ENCODE assay signal across 8 cellular contexts in the genomic region with DNA sequence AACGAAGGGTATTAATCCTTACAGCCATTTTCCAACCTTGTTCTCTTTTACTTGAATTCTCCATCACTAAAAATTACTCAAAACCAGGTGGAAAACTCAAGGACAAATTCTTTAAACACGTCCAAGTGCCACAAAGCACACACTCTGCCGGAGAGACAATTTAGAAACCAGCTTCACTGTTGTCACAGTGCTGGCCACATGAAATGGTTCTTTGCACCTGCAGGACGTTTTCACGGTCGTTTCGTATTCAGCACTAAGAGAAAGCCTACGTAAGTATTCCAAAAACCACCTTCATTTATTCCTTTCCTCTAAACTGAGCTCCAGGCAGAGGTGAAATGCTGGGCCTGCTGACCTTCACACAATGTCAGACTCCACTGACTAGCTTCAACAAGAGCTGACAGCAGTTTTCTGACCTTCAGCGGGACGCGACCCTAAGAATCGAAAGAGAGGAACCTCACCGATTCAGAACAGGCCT. TPM values are rescaled to one million over a fixed set of nuclear protein-coding genes. Genes with fewer than 3 reads are reported as not detected.
DNase-seq lines count a peak whose midpoint lies in the region; ATAC-seq and TF ChIP-seq lines count a peak whose summit lies in the region.

No MANE protein-coding gene starts in this region.

- H3K27me3 ChIP-seq in BJ (ENCODE audit: control insufficient read depth, insufficient read depth, low read length): no peaks in the 10 kb centered on the region
- no peaks in the 10 kb centered on the region for H3K27me3 ChIP-seq in iPS-20b (ENCODE audit: insufficient read depth, low read length)
- H3K27me3 ChIP-seq in stomach: no peaks in the 10 kb centered on the region

- H3K36me3 ChIP-seq in BJ (ENCODE audit: control insufficient read depth, insufficient read depth, low read length): peaks cover 1% of the 10 kb centered on the region; the same call in 1 of the 2 replicates
- H3K36me3 ChIP-seq in iPS-20b (ENCODE audit: insufficient read depth, low read depth, low read length): peaks cover 39% of the 10 kb centered on the region
- peaks cover 17 to 27% (median 26%) of the 10 kb centered on the region in 4 donors for H3K36me3 ChIP-seq in stomach

- H3K4me3 Mint-ChIP-seq in activated naive CD8-positive, alpha-beta T cell treated with anti-CD3 and anti-CD28 coated beads, Interleukin-2, amount 50 U/mL, for 24 hours: peak overlapping the region; percentile 97

- no peak for TF ChIP-seq CTCF in BJ (IDR thresholded peaks at IDR 0.05; ENCODE audit: insufficient read depth, low read depth, low read length)
- no peak for TF ChIP-seq CTCF in stomach (IDR thresholded peaks at IDR 0.05)

- no peaks in the 10 kb centered on the region for H3K27me3 Mint-ChIP-seq in activated naive CD8-positive, alpha-beta T cell treated with anti-CD3 and anti-CD28 coated beads, Interleukin-2, amount 50 U/mL, for 24 hours

- peak overlapping the region; percentile 99 for H3K9ac ChIP-seq in iPS-20b (ENCODE audit: low read depth, low read length)

- peaks cover 38% of the 10 kb centered on the region for H3K4me1 Mint-ChIP-seq in activated naive CD8-positive, alpha-beta T cell treated with anti-CD3 and anti-CD28 coated beads, Interleukin-2, amount 50 U/mL, for 24 hours

- peaks cover 7% of the 10 kb centered on the region; the same call in 1 of the 2 replicates for H3K4me1 ChIP-seq in iPS-20b (ENCODE audit: insufficient read depth, low read length)
- peaks cover 22 to 56% (median 40%) of the 10 kb centered on the region in 4 donors for H3K4me1 ChIP-seq in stomach

- H3K27ac Mint-ChIP-seq in activated naive CD8-positive, alpha-beta T cell treated with anti-CD3 and anti-CD28 coated beads, Interleukin-2, amount 50 U/mL, for 24 hours: peak overlapping the region; percentile 97

- H3K4me3 ChIP-seq in BJ (ENCODE audit: low read depth, low read length) (peak overlapping the region; percentile 72), iPS-20b (ENCODE audit: low read length) (peak overlapping the region; percentile 99), stomach (peak overlapping the region; percentile 72 to 98 (median 90))

- DNase-seq in BJ (ENCODE audit: low read depth) (no peak), stomach (peak; percentile 33), COR-L47 (lab: John Stamatoyannopoulos, UW) (no peak), NOMO-1 treated with DMSO at 0.1 percent for 48 hours (lab: John Stamatoyannopoulos, UW; ENCODE audit: unreplicated experiment) (no peak)
- DNase-seq in activated naive CD8-positive, alpha-beta T cell treated with anti-CD3 and anti-CD28 coated beads, Interleukin-2, amount 50 U/mL, for 24 hours: no peak

- no peaks in the 10 kb centered on the region for H3K9me3 ChIP-seq in iPS-20b (ENCODE audit: insufficient read depth, low read depth, low read length)
- H3K9me3 ChIP-seq in stomach: no peaks in the 10 kb centered on the region

- CTCF ChIA-PET in BJ (lab: Yijun Ruan, JAX): interaction anchor here (0.7 to 1.6 kb wide), 5 partner anchors 12 to 560 kb away, joined by 3 to 4 read pairs (median 3); a partner anchor contains a TSS

- intact Hi-C loops in stomach (cut with DNase I; ENCODE audit: low total_unique reads): no loop called here

- WGBS in stomach, 5 donors: 0 to 2% (median 0%) methylated on average over 13 of the region's 13 CpGs

- TF ChIP-seq EP300 in stomach (IDR thresholded peaks at IDR 0.05): no peak

- POLR2A ChIA-PET in BJ (lab: Charles Lee): no interaction called here

- no peak for TF ChIP-seq POLR2A in stomach (IDR thresholded peaks at IDR 0.05)

- no peaks in the 10 kb centered on the region for H3K9me3 Mint-ChIP-seq in activated naive CD8-positive, alpha-beta T cell treated with anti-CD3 and anti-CD28 coated beads, Interleukin-2, amount 50 U/mL, for 24 hours

- H3K27ac ChIP-seq in iPS-20b (ENCODE audit: low read length) (peak overlapping the region; percentile 92), stomach (peak overlapping the region; percentile 81 to 97 (median 93))

- ATAC-seq in GM19468 (IDR thresholded peaks at IDR 0.05; ENCODE audit: extremely low read depth, unreplicated experiment): peak; percentile 9
- ATAC-seq in HG03558 (IDR thresholded peaks at IDR 0.05; ENCODE audit: extremely low read depth, unreplicated experiment): peak; percentile 21
- peak; percentile 3 for ATAC-seq in activated naive CD8-positive, alpha-beta T cell treated with anti-CD3 and anti-CD28 coated beads, Interleukin-2, amount 50 U/mL, for 24 hours

- peaks cover 37% of the 10 kb centered on the region for H3K36me3 Mint-ChIP-seq in activated naive CD8-positive, alpha-beta T cell treated with anti-CD3 and anti-CD28 coated beads, Interleukin-2, amount 50 U/mL, for 24 hours (ENCODE audit: low read depth)

RNA-seq across cellular contexts. Expression of a gene that starts 0.7 kb away (rescaled TPM):
- polyA plus RNA-seq in BJ (2011; rRNA removed) (557 and 639 TPM in 2 replicates), stomach (100 to 1,000 TPM; 275 to 406 (median 372) TPM)
- 284 and 428 TPM in 2 replicates for polyA minus RNA-seq in BJ (2011; rRNA and poly(A)+ RNA removed)
- total RNA-seq in stomach: 100 to 1,000 TPM in 4 of 5 donors, 10 to 100 TPM in 1; 82.9 to 631 (median 583) TPM

RNA-seq across cellular contexts. Expression of a gene that starts 6.8 kb away (rescaled TPM):
- polyA plus RNA-seq in BJ (2011; rRNA removed) (13.8 and 27.2 TPM in 2 replicates), stomach (10 to 100 TPM; 23.5 to 32.1 (median 28.6) TPM)
- polyA minus RNA-seq in BJ (2011; rRNA and poly(A)+ RNA removed): 5.0 and 7.1 TPM in 2 replicates
- total RNA-seq in stomach: 10 to 100 TPM in 2 of 5 donors, 1 to 10 TPM in 2, not detected in 1; 2.2 to 32.3 (median 16.7) TPM

RNA-seq across cellular contexts. Expression of a gene that starts 25.4 kb away (rescaled TPM):
- 5.9 and 7.2 TPM in 2 replicates for polyA plus RNA-seq in BJ (2011; rRNA removed)
- polyA minus RNA-seq in BJ (2011; rRNA and poly(A)+ RNA removed): 3.2 and 3.4 TPM in 2 replicates
- 1 to 10 TPM; 1.2 to 7.8 (median 2.9) TPM for total RNA-seq in stomach
- 10 to 100 TPM in 1 of 3 donors, 1 to 10 TPM in 2; 6.6 to 11.0 (median 9.2) TPM for polyA plus RNA-seq in stomach
